34 cellular contexts compared by ENCODE assay signal in the genomic region with DNA sequence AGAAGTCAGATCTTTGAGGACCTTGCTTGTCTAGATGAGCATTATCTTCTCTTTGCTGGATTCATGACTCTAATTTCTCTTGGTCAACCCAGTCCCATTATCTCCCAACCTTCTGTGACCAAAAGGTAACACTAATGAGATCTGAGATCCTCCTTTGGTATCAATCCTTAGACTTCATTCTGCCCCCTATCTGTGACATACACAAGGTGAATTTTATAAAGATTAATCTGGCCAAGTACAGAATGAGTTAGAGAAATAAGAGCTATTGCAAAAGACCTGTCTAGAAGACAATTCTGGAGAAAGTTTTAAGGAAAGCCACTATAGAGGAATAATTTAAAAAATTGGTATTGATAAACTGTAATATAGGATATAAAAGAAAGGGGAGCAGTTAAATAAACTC.
A peak's percentile ranks its signal among the peaks of the same experiment; 100 is the strongest.
DNase-seq lines count a peak whose midpoint lies in the region; ATAC-seq and TF ChIP-seq lines count a peak whose summit lies in the region.
"Had no signal": no experiment of that assay in that cellular context is flagged by ENCODE, and none has a peak within 500 bp of the region (broad histone marks: within the 10 kb centered on the region; RNA-seq: fewer than 3 reads in every experiment).

No MANE protein-coding gene starts in this region.

- in situ Hi-C loops in ACHN (cut with HindIII; ENCODE audit: low pct_ligation_motif_present, low pct_unique_long_range_greater_than_20kb, low sequenced_read_pairs) = no loop called here

- no peak overlapping the region for H3K9ac ChIP-seq in OCI-LY3 (ENCODE audit: low read length)

- H3K9me3 Mint-ChIP-seq in endothelial cell (ENCODE audit: unreplicated experiment) = no peaks in the 10 kb centered on the region
- no peaks in the 10 kb centered on the region for H3K9me3 Mint-ChIP-seq in CD4-positive, alpha-beta T cell
- H3K9me3 Mint-ChIP-seq: central memory CD8-positive, alpha-beta T cell; naive thymus-derived CD4-positive, alpha-beta T cell had no signal

- H3K27ac ChIP-seq in OCI-LY3 (ENCODE audit: low read length) (no peak overlapping the region), ovary (no peak overlapping the region)
- H3K27ac ChIP-seq in CD4-positive, alpha-beta T cell (ENCODE audit: low read depth, low read length) = no peak overlapping the region
- H3K27ac ChIP-seq: body of pancreas, gastroesophageal sphincter, hepatocyte, sigmoid colon, stomach, uterus had no signal

- intact Hi-C loops in ovary (cut with DNase I) = no loop called here
- intact Hi-C loops in CD4-positive, alpha-beta T cell (cut with DNase I, micrococcal nuclease) = no loop called here

- H3K9me3 ChIP-seq in OCI-LY3 (ENCODE audit: insufficient read depth, low read length) = no peaks in the 10 kb centered on the region
- H3K9me3 ChIP-seq in ovary = no peaks in the 10 kb centered on the region
- no peaks in the 10 kb centered on the region for H3K9me3 ChIP-seq in CD4-positive, alpha-beta T cell (ENCODE audit: control insufficient read depth, low read length)
- H3K9me3 ChIP-seq: body of pancreas, gastroesophageal sphincter, sigmoid colon, stomach, uterus had no signal

- DNase-seq in ACHN = peak; percentile 13
- DNase-seq in HFF-Myc (ENCODE audit: extremely low read depth, low read depth) = no peak
- DNase-seq in endothelial cell (ENCODE audit: low spot score) = no peak
- no peak for DNase-seq in amniotic stem cell (lab: John Stamatoyannopoulos, UW)
- no peak for DNase-seq in ovary
- no peak for DNase-seq in activated naive CD4-positive, alpha-beta T cell treated with anti-CD3 and anti-CD28 coated beads, Interleukin-2, amount 50 U/mL, for 16 hours
- DNase-seq in CD4-positive, alpha-beta T cell = no peak
- DNase-seq: activated CD4-positive, alpha-beta T cell treated with anti-CD3 and anti-CD28 coated beads, Interleukin-2, amount 50 U/mL, for 4 hours; activated CD8-positive, alpha-beta memory T cell treated with anti-CD3 and anti-CD28 coated beads, Interleukin-2, amount 10 ng/mL, durations not matched to agents 7 days and 5 days; activated naive CD4-positive, alpha-beta T cell treated with Interleukin-2 at 50 U/mL for 16 hours; body of pancreas; dermis blood vessel endothelial cell; DMS153; IMR-90; kidney glomerular epithelial cell; midbrain; naive thymus-derived CD4-positive, alpha-beta T cell; NCI-H1092; NCI-H2227 treated with DMSO at 0.1 percent for 48 hours; NCI-H526 treated with DMSO at 0.1 percent for 48 hours; nucleus accumbens; sigmoid colon; stimulated activated CD4-positive, alpha-beta T cell treated with anti-CD3 and anti-CD28 coated beads, Interleukin-12 subunit alpha, Interleukin-12 subunit beta, amount 100 ng/mL, for 4 hours; stimulated activated CD4-positive, alpha-beta T cell treated with anti-CD3 and anti-CD28 coated beads, Interleukin-2, amount 100 ng/mL, for 48 hours; stomach; T-helper 17 cell; uterus had no signal

- no peaks in the 10 kb centered on the region for H3K36me3 ChIP-seq in OCI-LY3 (replicated peaks; ENCODE audit: low read depth, low read length)
- H3K36me3 ChIP-seq in ovary = no peaks in the 10 kb centered on the region
- H3K36me3 ChIP-seq: gastroesophageal sphincter, sigmoid colon, stomach, uterus had no signal

- CTCF ChIA-PET in CD4-positive, alpha-beta T cell (lab: Charles Lee) = no interaction called here

- no peaks in the 10 kb centered on the region for H3K79me2 ChIP-seq in OCI-LY3 (ENCODE audit: low read length)
- H3K79me2 ChIP-seq: hepatocyte had no signal

- H3K4me1 ChIP-seq in OCI-LY3 (ENCODE audit: low read length) (peaks cover 8% of the 10 kb centered on the region), ovary (ENCODE audit: insufficient read depth) (no peaks in the 10 kb centered on the region)
- H3K4me1 ChIP-seq: body of pancreas, gastroesophageal sphincter, stomach, uterus had no signal

- H2AFZ ChIP-seq in OCI-LY3 (ENCODE audit: low read depth, low read length) = no peak overlapping the region
- H2AFZ ChIP-seq: hepatocyte had no signal

- H3K36me3 Mint-ChIP-seq in endothelial cell (ENCODE audit: low read depth, unreplicated experiment) = no peaks in the 10 kb centered on the region
- no peaks in the 10 kb centered on the region for H3K36me3 Mint-ChIP-seq in CD4-positive, alpha-beta T cell (ENCODE audit: low read depth)
- H3K36me3 Mint-ChIP-seq: activated CD8-positive, alpha-beta memory T cell treated with anti-CD3 and anti-CD28 coated beads, Interleukin-2, amount 10 ng/mL, durations not matched to agents 7 days and 5 days; naive thymus-derived CD4-positive, alpha-beta T cell had no signal

- no peaks in the 10 kb centered on the region for H3K4me1 Mint-ChIP-seq in endothelial cell (ENCODE audit: unreplicated experiment)
- H3K4me1 Mint-ChIP-seq in CD4-positive, alpha-beta T cell (ENCODE audit: low read depth) = no peaks in the 10 kb centered on the region
- H3K4me1 Mint-ChIP-seq: activated CD8-positive, alpha-beta memory T cell treated with anti-CD3 and anti-CD28 coated beads, Interleukin-2, amount 10 ng/mL, durations not matched to agents 7 days and 5 days; central memory CD8-positive, alpha-beta T cell; naive thymus-derived CD4-positive, alpha-beta T cell had no signal

- H3K4me3 ChIP-seq in HFF-Myc (replicated peaks; ENCODE audit: low read depth, low read length) = no peak overlapping the region
- no peak overlapping the region for H3K4me3 ChIP-seq in OCI-LY3 (ENCODE audit: low read length)
- H3K4me3 ChIP-seq in ovary = no peak overlapping the region
- H3K4me3 ChIP-seq: body of pancreas, gastroesophageal sphincter, hepatocyte, sigmoid colon, stomach, uterus had no signal

- H4K20me1 ChIP-seq in OCI-LY3 (ENCODE audit: insufficient read depth, low read length) = no peaks in the 10 kb centered on the region

- POLR2A ChIA-PET in CD4-positive, alpha-beta T cell (lab: Charles Lee) = no interaction called here

- no peaks in the 10 kb centered on the region for H3K27me3 Mint-ChIP-seq in endothelial cell (ENCODE audit: unreplicated experiment)
- peaks cover 10% of the 10 kb centered on the region for H3K27me3 Mint-ChIP-seq in CD4-positive, alpha-beta T cell

- H3K27me3 ChIP-seq in OCI-LY3 (ENCODE audit: low read depth, low read length) (no peaks in the 10 kb centered on the region), ovary (no peaks in the 10 kb centered on the region)
- no peaks in the 10 kb centered on the region for H3K27me3 ChIP-seq in CD4-positive, alpha-beta T cell (ENCODE audit: control insufficient read depth, insufficient read depth, low read length)
- H3K27me3 ChIP-seq: body of pancreas, gastroesophageal sphincter, hepatocyte, sigmoid colon, stomach, uterus had no signal

- no peak for ATAC-seq in CD4-positive, alpha-beta T cell (ENCODE audit: poor library complexity)
- ATAC-seq: activated CD4-positive, CD25-positive, alpha-beta regulatory T cell treated with anti-CD3 and anti-CD28 coated beads, Interleukin-2, amount 50 U/mL, for 24 hours; activated CD8-positive, alpha-beta memory T cell treated with anti-CD3 and anti-CD28 coated beads, Interleukin-2, amount 10 ng/mL, durations not matched to agents 7 days and 5 days; body of pancreas; gastroesophageal sphincter; naive thymus-derived CD4-positive, alpha-beta T cell; Right ventricle myocardium inferior; SK-N-SH treated with all-trans-retinoic acid at 6 μM for 48 hours; T-helper 17 cell had no signal

- H3K4me3 Mint-ChIP-seq in endothelial cell (ENCODE audit: unreplicated experiment) = no peak overlapping the region
- H3K4me3 Mint-ChIP-seq in CD4-positive, alpha-beta T cell = no peak overlapping the region
- H3K4me3 Mint-ChIP-seq: activated CD8-positive, alpha-beta memory T cell treated with anti-CD3 and anti-CD28 coated beads, Interleukin-2, amount 10 ng/mL, durations not matched to agents 7 days and 5 days; central memory CD8-positive, alpha-beta T cell; naive thymus-derived CD4-positive, alpha-beta T cell; T-helper 17 cell had no signal

- TF ChIP-seq POLR2A in ovary (IDR thresholded peaks at IDR 0.05) = no peak

- TF ChIP-seq CTCF in HFF-Myc (IDR thresholded peaks at IDR 0.05; ENCODE audit: low read depth, low read length, missing control alignments) (peak; percentile 10), OCI-LY3 (IDR thresholded peaks at IDR 0.05; ENCODE audit: low read depth, low read length) (peak; percentile 24), endothelial cell (IDR thresholded peaks at IDR 0.05; ENCODE audit: unreplicated experiment) (peak; percentile 36), ovary (IDR thresholded peaks at IDR 0.05) (no peak)
- TF ChIP-seq CTCF in CD4-positive, alpha-beta T cell (IDR thresholded peaks at IDR 0.05) = no peak

- no peak for TF ChIP-seq EP300 in ovary (IDR thresholded peaks at IDR 0.05)

- H3K27ac Mint-ChIP-seq in endothelial cell (ENCODE audit: unreplicated experiment) = no peak overlapping the region
- no peak overlapping the region for H3K27ac Mint-ChIP-seq in CD4-positive, alpha-beta T cell
- H3K27ac Mint-ChIP-seq: activated CD8-positive, alpha-beta memory T cell treated with anti-CD3 and anti-CD28 coated beads, Interleukin-2, amount 10 ng/mL, durations not matched to agents 7 days and 5 days; naive thymus-derived CD4-positive, alpha-beta T cell; T-helper 17 cell had no signal

- H3K4me2 ChIP-seq in OCI-LY3 (ENCODE audit: low read length) = no peak overlapping the region
- H3K4me2 ChIP-seq: hepatocyte had no signal

Comparison
In these comparisons a context has a peak if more than half of its experiments do, and no peak if none do; other contexts are left out.
1. CTCF ChIP-seq: peak in HFF-Myc (single experiment), OCI-LY3 (single experiment) and endothelial cell (single experiment); none in ovary (0 of 3) and CD4-positive, alpha-beta T cell (single experiment).